Comparison of ENCODE assay signal across 22 cellular contexts in genomic region chr5:115531787-115532367, GRCh38. TPM values are rescaled to one million over a fixed set of nuclear protein-coding genes. Genes with fewer than 3 reads are reported as not detected.
A peak's percentile ranks its signal among the peaks of the same experiment; 100 is the strongest.
DNase-seq lines count a peak whose midpoint lies in the region; ATAC-seq, FAIRE-seq and TF ChIP-seq lines count a peak whose summit lies in the region.
"Had no signal": no experiment of that assay in that cellular context is flagged by ENCODE, and none has a peak within 500 bp of the region (broad histone marks: within the 10 kb centered on the region; RNA-seq: fewer than 3 reads in every experiment).

No MANE protein-coding gene starts in this region.

- DNase-seq in OCI-M1 (lab: John Stamatoyannopoulos, UW) (peak; percentile 0), bronchial epithelial cell (ENCODE audit: low read depth) (peak; percentile 44), T-helper 17 cell (no peak), NOMO-1 treated with dmso at 0.1 percent for 144 hours (lab: John Stamatoyannopoulos, UW; ENCODE audit: unreplicated experiment) (no peak), activated gamma-delta T cell treated with Interleukin-2 at 50 U/mL for 16 hours (no peak)
- DNase-seq: adrenal gland; cerebellar nuclear complex; effector memory CD4-positive, alpha-beta T cell; heart right ventricle; NCI-H1930; NCI-H510A treated with DMSO at 0.1 percent for 48 hours; nephron progenitor cell; SHP77 treated with DMSO at 0.1 percent for 48 hours; stimulated activated CD4-positive, alpha-beta T cell treated with anti-CD3 and anti-CD28 coated beads, Interleukin-12 subunit alpha, Interleukin-12 subunit beta, amount 100 ng/mL, for 4 hours had no signal

- H3K9me3 ChIP-seq in neutrophil: no peaks in the 10 kb centered on the region
- H3K9me3 ChIP-seq in T-helper 17 cell (ENCODE audit: control insufficient read depth, low read length, poor library complexity, severe bottlenecking): no peaks in the 10 kb centered on the region
- H3K9me3 ChIP-seq: adrenal gland, thoracic aorta had no signal

- H3K4me3 ChIP-seq in bronchial epithelial cell (ENCODE audit: low read depth, low read length) (no peak overlapping the region), neutrophil (ENCODE audit: low read depth in 1 of 2, low read length in 1 of 2) (no peak overlapping the region)
- H3K4me3 ChIP-seq: adrenal gland, BLaER1, thoracic aorta had no signal

- H3K27ac Mint-ChIP-seq in T-helper 17 cell: no peak overlapping the region
- H3K27ac Mint-ChIP-seq: activated T-helper 1 cell treated with anti-CD3 and anti-CD28 coated beads, Interleukin-12 subunit alpha, Interleukin-12 subunit beta, Interleukin-2, Interleukin-4 antibody, amounts not matched to agents 30 ng/mL and 10 ng/mL and 1 ng/mL, durations not matched to agents 14 hours and 24 hours and 36 hours; memory B cell; nephron progenitor cell; T-helper 2 cell treated with Interferon-gamma antibody and Interleukin-4, amounts not matched to agents 5 μg/mL and 100 μg/mL, for 36 hours had no signal

- ATAC-seq in GM18517 (IDR thresholded peaks at IDR 0.05; ENCODE audit: unreplicated experiment): no peak
- ATAC-seq in T-helper 17 cell: no peak
- ATAC-seq: heart right ventricle had no signal

- H3K36me3 ChIP-seq in bronchial epithelial cell (ENCODE audit: control insufficient read depth, insufficient read depth, low read length): no peaks in the 10 kb centered on the region
- peaks cover 26% of the 10 kb centered on the region for H3K36me3 ChIP-seq in neutrophil
- H3K36me3 ChIP-seq: adrenal gland, thoracic aorta had no signal

- H3K4me1 Mint-ChIP-seq in T-helper 17 cell: peaks cover 36% of the 10 kb centered on the region

- H3K27me3 ChIP-seq in bronchial epithelial cell (ENCODE audit: control insufficient read depth, insufficient read depth, low read length): no peaks in the 10 kb centered on the region
- H3K27me3 ChIP-seq in neutrophil: no peaks in the 10 kb centered on the region
- H3K27me3 ChIP-seq: adrenal gland, BLaER1, heart right ventricle had no signal

- H3K27me3 Mint-ChIP-seq in T-helper 17 cell: no peaks in the 10 kb centered on the region
- H3K27me3 Mint-ChIP-seq: memory B cell had no signal

- FAIRE-seq in G401.6 (lab: Jason Lieb, UNC) (peak; percentile 45), bronchial epithelial cell (lab: Jason Lieb, UNC) (no peak)

- peak overlapping the region; percentile 58 for H3K27ac ChIP-seq in neutrophil
- H3K27ac ChIP-seq: adrenal gland, BLaER1, thoracic aorta had no signal

- TF ChIP-seq CTCF in bronchial epithelial cell (IDR thresholded peaks at IDR 0.05; ENCODE audit: insufficient read depth, low read length, severe bottlenecking) (no peak), neutrophil (IDR thresholded peaks at IDR 0.05) (no peak)

- peaks cover 2 to 22% of the 10 kb centered on the region in 2 experiments for H3K4me1 ChIP-seq in neutrophil (ENCODE audit: control insufficient read depth in 1 of 2, insufficient read depth in 1 of 2, low read depth in 1 of 2, low read length in 1 of 2)
- H3K4me1 ChIP-seq: BLaER1 had no signal

- H3K4me3 Mint-ChIP-seq in T-helper 17 cell: no peak overlapping the region
- H3K4me3 Mint-ChIP-seq: activated T-helper 1 cell treated with anti-CD3 and anti-CD28 coated beads, Interleukin-12 subunit alpha, Interleukin-12 subunit beta, Interleukin-2, Interleukin-4 antibody, amounts not matched to agents 30 ng/mL and 10 ng/mL and 1 ng/mL, durations not matched to agents 14 hours and 24 hours and 36 hours; memory B cell; nephron progenitor cell; T-helper 2 cell treated with Interferon-gamma antibody and Interleukin-4, amounts not matched to agents 5 μg/mL and 100 μg/mL, for 36 hours had no signal

- peaks cover 12% of the 10 kb centered on the region for H3K36me3 Mint-ChIP-seq in T-helper 17 cell (ENCODE audit: low read depth)

RNA-seq across cellular contexts. Expression of gene FEM1C, which starts 12.7 kb away (rescaled TPM):
- total RNA-seq in bronchial epithelial cell (11.8 and 14.5 TPM in 2 replicates), T-helper 17 cell (10 to 100 TPM; 31.3 to 31.7 TPM)

Comparison
In these comparisons a context has a peak if more than half of its experiments do, and no peak if none do; other contexts are left out.
1. DNase-seq: peak in OCI-M1 (single experiment) and bronchial epithelial cell (single experiment); none in T-helper 17 cell (0 of 3), NOMO-1 treated with dmso at 0.1 percent for 144 hours (single experiment) and activated gamma-delta T cell treated with Interleukin-2 at 50 U/mL for 16 hours (single experiment).